In genomic region chr22:48186121-48186790, GRCh38 we compare ENCODE assay signal across 32 cellular contexts.
"Had no signal": no experiment of that assay in that cellular context is flagged by ENCODE, and none has a peak within 500 bp of the region (broad histone marks: within the 10 kb centered on the region; RNA-seq: fewer than 3 reads in every experiment).

No MANE protein-coding gene starts in this region.

- H3K4me3 ChIP-seq: adrenal gland, body of pancreas, colonic mucosa, dorsolateral prefrontal cortex, gastroesophageal sphincter, left lung, lower lobe of right lung, ovary, prostate gland, skin epidermis, thyroid gland, upper lobe of left lung had no signal

- H3K4me1 ChIP-seq: adrenal gland, body of pancreas, colonic mucosa, gastroesophageal sphincter, left lung, lower lobe of right lung, prostate gland, thyroid gland, upper lobe of left lung had no signal

- H3K36me3 ChIP-seq: adrenal gland, colonic mucosa, gastroesophageal sphincter, left lung, lower lobe of right lung, neutrophil, ovary, prostate gland, thyroid gland, upper lobe of left lung had no signal

- H3K9me3 ChIP-seq: adrenal gland, body of pancreas, colonic mucosa, lower lobe of right lung, neutrophil, ovary, prostate gland, thyroid gland had no signal

- DNase-seq: activated B cell treated with CpG ODN at 0.5 μM for 24 hours; activated CD4-positive, alpha-beta T cell treated with anti-CD3 and anti-CD28 coated beads, Interleukin-2, amount 50 U/mL, for 1 hour; activated effector memory CD4-positive, alpha-beta T cell treated with anti-CD3 and anti-CD28 coated beads, Interleukin-2, amount 50 U/mL, for 16 hours; activated naive CD4-positive, alpha-beta T cell treated with anti-CD3 and anti-CD28 coated beads for 36 hours; activated naive CD8-positive, alpha-beta T cell treated with anti-CD3 and anti-CD28 coated beads for 36 hours; activated T-cell treated with anti-CD3 and anti-CD28 coated beads, Interleukin-2, amount 50 U/mL, for 1 hour; body of pancreas; cerebellar nuclear complex; colonic mucosa; dorsolateral prefrontal cortex; hippocampal formation; left lung; lower lobe of right lung; natural killer cell; ovary; retina; stimulated activated CD4-positive, alpha-beta T cell treated with anti-CD3 and anti-CD28 coated beads, Interleukin-12 subunit alpha, Interleukin-12 subunit beta, amount 100 ng/mL, for 4 hours; stimulated activated CD4-positive, alpha-beta T cell treated with anti-CD3 and anti-CD28 coated beads, Interleukin-4, amount 100 ng/mL, for 24 hours; stimulated activated naive CD8-positive, alpha-beta T cell treated with anti-CD3 and anti-CD28 coated beads, Interleukin-15, amount 100 ng/mL, for 72 hours; T-helper 1 cell; thyroid gland had no signal

- H3K4me3 Mint-ChIP-seq: activated B cell treated with CpG ODN at 0.5 μM for 24 hours; activated CD8-positive, alpha-beta T cell treated with anti-CD3 and anti-CD28 coated beads for 36 hours; activated naive CD4-positive, alpha-beta T cell treated with anti-CD3 and anti-CD28 coated beads for 36 hours; activated naive CD8-positive, alpha-beta T cell treated with anti-CD3 and anti-CD28 coated beads for 36 hours; activated T-helper 1 cell treated with anti-CD3 and anti-CD28 coated beads, Interleukin-12 subunit alpha, Interleukin-12 subunit beta, Interleukin-2, Interleukin-4 antibody, amounts not matched to agents 30 ng/mL and 10 ng/mL and 1 ng/mL, durations not matched to agents 14 hours and 24 hours and 36 hours; natural killer cell; stimulated activated memory B cell treated with anti-CD40 and anti-IgM and Interleukin-4, amounts not matched to agents 10 μg/mL and 1 μg/mL and 100 μg/mL, for 72 hours; stimulated activated naive CD8-positive, alpha-beta T cell treated with anti-CD3 and anti-CD28 coated beads, Interleukin-15, amount 100 ng/mL, for 72 hours; T-helper 2 cell treated with Interferon-gamma antibody and Interleukin-4, amounts not matched to agents 5 μg/mL and 100 μg/mL, for 36 hours had no signal

- H3K27me3 ChIP-seq: adrenal gland, body of pancreas, colonic mucosa, dorsolateral prefrontal cortex, left lung, neutrophil, ovary, thyroid gland, upper lobe of left lung had no signal

- H3K36me3 Mint-ChIP-seq: activated naive CD8-positive, alpha-beta T cell treated with anti-CD3 and anti-CD28 coated beads for 36 hours; stimulated activated memory B cell treated with anti-CD40 and anti-IgM and Interleukin-4, amounts not matched to agents 10 μg/mL and 1 μg/mL and 100 μg/mL, for 72 hours had no signal

- H3K27me3 Mint-ChIP-seq: activated CD8-positive, alpha-beta T cell treated with anti-CD3 and anti-CD28 coated beads for 36 hours; stimulated activated naive CD8-positive, alpha-beta T cell treated with anti-CD3 and anti-CD28 coated beads, Interleukin-15, amount 100 ng/mL, for 72 hours had no signal

- H3K4me1 Mint-ChIP-seq: activated B cell treated with CpG ODN at 0.5 μM for 24 hours; stimulated activated memory B cell treated with anti-CD40 and anti-IgM and Interleukin-4, amounts not matched to agents 10 μg/mL and 1 μg/mL and 100 μg/mL, for 72 hours had no signal

- H3K27ac Mint-ChIP-seq: activated B cell treated with CpG ODN at 0.5 μM for 24 hours; activated CD8-positive, alpha-beta T cell treated with anti-CD3 and anti-CD28 coated beads for 36 hours; activated naive CD4-positive, alpha-beta T cell treated with anti-CD3 and anti-CD28 coated beads for 36 hours; activated naive CD8-positive, alpha-beta T cell treated with anti-CD3 and anti-CD28 coated beads for 36 hours; activated T-helper 1 cell treated with anti-CD3 and anti-CD28 coated beads, Interleukin-12 subunit alpha, Interleukin-12 subunit beta, Interleukin-2, Interleukin-4 antibody, amounts not matched to agents 30 ng/mL and 10 ng/mL and 1 ng/mL, durations not matched to agents 14 hours and 24 hours and 36 hours; stimulated activated memory B cell treated with anti-CD40 and anti-IgM and Interleukin-4, amounts not matched to agents 10 μg/mL and 1 μg/mL and 100 μg/mL, for 72 hours; stimulated activated naive CD8-positive, alpha-beta T cell treated with anti-CD3 and anti-CD28 coated beads, Interleukin-15, amount 100 ng/mL, for 72 hours; T-helper 2 cell treated with Interferon-gamma antibody and Interleukin-4, amounts not matched to agents 5 μg/mL and 100 μg/mL, for 36 hours had no signal

- ATAC-seq: activated CD8-positive, alpha-beta T cell treated with anti-CD3 and anti-CD28 coated beads for 36 hours; body of pancreas; gastroesophageal sphincter; left lung; sciatic nerve; stimulated activated memory B cell treated with anti-CD40 and anti-IgM and Interleukin-4, amounts not matched to agents 10 μg/mL and 1 μg/mL and 100 μg/mL, for 72 hours; stimulated activated naive CD8-positive, alpha-beta T cell treated with anti-CD3 and anti-CD28 coated beads, Interleukin-15, amount 100 ng/mL, for 72 hours had no signal

- H3K27ac ChIP-seq: adrenal gland, body of pancreas, colonic mucosa, dorsolateral prefrontal cortex, gastroesophageal sphincter, left lung, lower lobe of right lung, neutrophil, ovary, prostate gland, thyroid gland, upper lobe of left lung had no signal
